Comparison of ENCODE assay signal across 8 cellular contexts in genomic region chr11:47552086-47552580, GRCh38. TPM values are rescaled to one million over a fixed set of nuclear protein-coding genes. Genes with fewer than 3 reads are reported as not detected.
A peak's percentile ranks its signal among the peaks of the same experiment; 100 is the strongest.
DNase-seq lines count a peak whose midpoint lies in the region; ATAC-seq and TF ChIP-seq lines count a peak whose summit lies in the region.

No MANE protein-coding gene starts in this region.

- no peak for TF ChIP-seq EP300 in sigmoid colon (IDR thresholded peaks at IDR 0.05)

- ATAC-seq in GM21423 (IDR thresholded peaks at IDR 0.05; ENCODE audit: unreplicated experiment) (peak; percentile 5), GM18873 (IDR thresholded peaks at IDR 0.05; ENCODE audit: low FRiP score, unreplicated experiment) (no peak)

- no peaks in the 10 kb centered on the region for H3K9me2 ChIP-seq in hepatocyte (replicated peaks; ENCODE audit: insufficient read depth)

- peaks cover 40% of the 10 kb centered on the region for H4K20me1 ChIP-seq in hepatocyte (ENCODE audit: insufficient read depth, poor library complexity, severe bottlenecking)

- no peaks in the 10 kb centered on the region for H3K36me3 ChIP-seq in hepatocyte (replicated peaks; ENCODE audit: insufficient read depth, low read depth)
- no peaks in the 10 kb centered on the region for H3K36me3 ChIP-seq in sigmoid colon

- peaks cover 58% of the 10 kb centered on the region for H3K79me2 ChIP-seq in hepatocyte

- no peak for TF ChIP-seq POLR2A in sigmoid colon (IDR thresholded peaks at IDR 0.05)

- DNase-seq in NCI-H226 (peak; percentile 26), amniotic epithelial cell (ENCODE audit: low read depth) (peak; percentile 65), hepatocyte (ENCODE audit: low spot score) (peak; percentile 58), sigmoid colon (peak; percentile 69)
- no peak for DNase-seq in activated effector memory CD4-positive, alpha-beta T cell treated with Interleukin-2 at 50 U/mL for 16 hours

- TF ChIP-seq CTCF in C4-2B (conservative IDR thresholded peaks at IDR 0.05) (no peak), hepatocyte (IDR thresholded peaks at IDR 0.05; ENCODE audit: poor library complexity) (no peak), sigmoid colon (IDR thresholded peaks at IDR 0.05) (no peak)

- H3K4me3 ChIP-seq in hepatocyte (peak overlapping the region; percentile 79), sigmoid colon (peak overlapping the region; percentile 85 to 97 (median 94))

- intact Hi-C loops in sigmoid colon (cut with DNase I): loop anchor here (2.0 to 5.0 kb wide), 3 partner anchors 35 to 125 kb away; partner anchors contain the start of gene PSMC3

- H3K4me1 ChIP-seq in hepatocyte (ENCODE audit: insufficient read depth) (peaks cover 9% of the 10 kb centered on the region), sigmoid colon (peaks cover 0 to 57% (median 41%) of the 10 kb centered on the region in 4 donors)

- H3K9me3 ChIP-seq in hepatocyte (ENCODE audit: low read depth) (no peaks in the 10 kb centered on the region), sigmoid colon (no peaks in the 10 kb centered on the region)

- peak overlapping the region; percentile 93 for H3K27ac ChIP-seq in C4-2B
- peak overlapping the region; percentile 97 for H3K27ac ChIP-seq in hepatocyte
- peak overlapping the region; percentile 87 to 95 (median 94) for H3K27ac ChIP-seq in sigmoid colon

- H2AFZ ChIP-seq in hepatocyte: peak overlapping the region; percentile 58

- H3K27me3 ChIP-seq in hepatocyte (no peaks in the 10 kb centered on the region), sigmoid colon (no peaks in the 10 kb centered on the region)

- H3K4me2 ChIP-seq in hepatocyte: peak overlapping the region; percentile 84

- WGBS in hepatocyte (ENCODE audit: low lambda C conversion rate, missing lambda C conversion rate): 2% methylated on average over 23 of the region's 23 CpGs
- WGBS in sigmoid colon, 2 donors: 1 to 2% methylated on average over 23 of the region's 23 CpGs

RNA-seq across cellular contexts. Expression of gene CELF1, which starts 0.8 kb away (rescaled TPM):
- total RNA-seq in hepatocyte (82.7 and 84.6 TPM in 2 replicates), sigmoid colon (100 to 1,000 TPM in 3 of 4 donors, 10 to 100 TPM in 1; 87.2 to 188 (median 114) TPM)
- polyA plus RNA-seq in hepatocyte (59.1 and 70.3 TPM in 2 replicates), sigmoid colon (10 to 100 TPM in 2 of 3 donors, 1 to 10 TPM in 1; 9.0 to 45.7 (median 14.1) TPM)

RNA-seq across cellular contexts. Expression of gene PTPMT1, which starts 13.3 kb away (rescaled TPM):
- total RNA-seq in hepatocyte (112 and 120 TPM in 2 replicates), sigmoid colon (100 to 1,000 TPM in 3 of 4 donors, 10 to 100 TPM in 1; 100.0 to 152 (median 130) TPM)
- polyA plus RNA-seq in hepatocyte (100 and 108 TPM in 2 replicates), sigmoid colon (10 to 100 TPM; 31.0 to 43.1 (median 37.2) TPM)

RNA-seq across cellular contexts. Expression of gene KBTBD4, which starts 26.6 kb away (rescaled TPM):
- total RNA-seq in hepatocyte: 18.0 and 18.2 TPM in 2 replicates
- polyA plus RNA-seq in hepatocyte: 13.1 and 14.6 TPM in 2 replicates
- 10 to 100 TPM; 13.3 to 29.9 (median 23.5) TPM for total RNA-seq in sigmoid colon
- 10 to 100 TPM; 11.3 to 15.9 (median 12.6) TPM for polyA plus RNA-seq in sigmoid colon

RNA-seq across cellular contexts. Expression of gene NDUFS3, which starts 26.7 kb away (rescaled TPM):
- total RNA-seq in hepatocyte: 65.8 and 92.6 TPM in 2 replicates
- polyA plus RNA-seq in hepatocyte: 107 and 125 TPM in 2 replicates
- total RNA-seq in sigmoid colon: 100 to 1,000 TPM in 2 of 4 donors, 10 to 100 TPM in 2; 74.4 to 106 (median 91.7) TPM
- 100 to 1,000 TPM; 229 to 323 (median 268) TPM for polyA plus RNA-seq in sigmoid colon

RNA-seq across cellular contexts. Expression of gene FAM180B, which starts 34.3 kb away (rescaled TPM):
- total RNA-seq in hepatocyte (0.50 TPM in 1 of 2 replicates, not detected in the other), sigmoid colon (1 to 10 TPM in 1 of 4 donors, under 1 TPM in 2, not detected in 1; 0.36 to 1.4 (median 0.41) TPM)
- polyA plus RNA-seq in hepatocyte (not detected in 2 replicates), sigmoid colon (under 1 TPM in 2 of 3 donors, not detected in 1; 0.12 to 0.60 TPM)
